ENCODE assay signal across 9 cellular contexts in the genomic region with DNA sequence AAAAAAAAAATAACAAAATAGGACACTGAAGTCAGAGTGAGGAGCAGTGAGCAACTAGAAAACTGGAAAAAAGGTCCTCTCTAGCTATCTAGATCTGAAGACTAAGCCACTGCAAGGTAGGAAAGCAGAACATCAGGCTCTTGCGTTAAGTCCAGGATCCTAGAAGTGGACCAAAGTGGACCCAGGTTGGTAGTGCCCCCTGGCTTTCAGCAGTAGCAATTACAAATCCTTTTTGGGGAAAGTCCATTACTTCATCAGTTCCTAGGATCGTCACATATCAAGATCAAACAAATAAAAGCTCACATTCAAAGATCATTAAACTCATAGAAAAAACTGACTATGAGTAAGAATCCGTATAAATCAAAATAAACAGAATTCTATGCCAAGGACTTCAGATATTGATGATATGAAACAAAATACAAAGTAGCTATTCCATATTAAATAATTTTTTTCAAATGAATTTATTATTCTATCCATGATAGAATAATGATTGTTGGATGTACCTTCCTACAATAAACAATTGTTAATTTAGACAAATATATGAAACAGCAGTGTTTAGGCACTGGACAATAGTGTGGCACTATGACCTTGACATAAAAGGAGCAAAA. TPM values are rescaled to one million over a fixed set of nuclear protein-coding genes. Genes with fewer than 3 reads are reported as not detected.
A peak's percentile ranks its signal among the peaks of the same experiment; 100 is the strongest.
DNase-seq lines count a peak whose midpoint lies in the region; ATAC-seq and TF ChIP-seq lines count a peak whose summit lies in the region.
"Had no signal": no experiment of that assay in that cellular context is flagged by ENCODE, and none has a peak within 500 bp of the region (broad histone marks: within the 10 kb centered on the region; RNA-seq: fewer than 3 reads in every experiment).

No MANE protein-coding gene starts in this region.

- TF ChIP-seq CTCF in WTC11 (IDR thresholded peaks at IDR 0.05): peak; percentile 84
- TF ChIP-seq CTCF in fibroblast of villous mesenchyme (IDR thresholded peaks at IDR 0.05; ENCODE audit: insufficient read depth, low read depth, low read length): peak; percentile 79
- peak; percentile 80 for TF ChIP-seq CTCF in neural crest cell (conservative IDR thresholded peaks at IDR 0.05)

- CTCF ChIA-PET in WTC11 (lab: Charles Lee): interaction anchor here (0.6 to 2.9 kb wide), 33 partner anchors 10 to 612 kb away, joined by 3 to 29 read pairs (median 3); no protein-coding TSS in a partner anchor

- H3K4me3 Mint-ChIP-seq in WTC11 (no peak overlapping the region), neural crest cell (no peak overlapping the region)

- POLR2A ChIA-PET in WTC11 (lab: Charles Lee): no interaction called here

- 0 out of 2 replicates have a peak overlapping the region, but pooled peaks have one; percentile 82 for H3K27ac Mint-ChIP-seq in WTC11
- no peak overlapping the region for H3K27ac Mint-ChIP-seq in neural crest cell (ENCODE audit: unreplicated experiment)

- ATAC-seq in GM19324 (IDR thresholded peaks at IDR 0.05; ENCODE audit: low FRiP score, unreplicated experiment): peak; percentile 60
- ATAC-seq in WTC11: peak; percentile 91
- no peak for ATAC-seq in HG03039 (IDR thresholded peaks at IDR 0.05; ENCODE audit: unreplicated experiment)
- no peak for ATAC-seq in GM21367 (IDR thresholded peaks at IDR 0.05; ENCODE audit: unreplicated experiment)

- no peak overlapping the region for H3K4me3 ChIP-seq in fibroblast of villous mesenchyme (ENCODE audit: low read depth, low read length)
- H3K4me3 ChIP-seq: SJSA1 had no signal

- 0 out of 2 replicates have a peak, but pooled peaks cover 3% of the 10 kb centered on the region for H3K9me3 Mint-ChIP-seq in WTC11
- H3K9me3 Mint-ChIP-seq in neural crest cell: no peaks in the 10 kb centered on the region

- peaks cover 22% of the 10 kb centered on the region for H3K4me1 Mint-ChIP-seq in WTC11
- H3K4me1 Mint-ChIP-seq in neural crest cell: no peaks in the 10 kb centered on the region

- H3K36me3 Mint-ChIP-seq in WTC11 (no peaks in the 10 kb centered on the region), neural crest cell (ENCODE audit: low read depth) (no peaks in the 10 kb centered on the region)

- H3K27me3 Mint-ChIP-seq in WTC11 (ENCODE audit: low read depth) (no peaks in the 10 kb centered on the region), neural crest cell (ENCODE audit: low read depth) (peaks cover 29% of the 10 kb centered on the region)

- DNase-seq in COLO668 (lab: John Stamatoyannopoulos, UW; ENCODE audit: unreplicated experiment) (peak; percentile 28), NCI-H1105 treated with DMSO at 0.1 percent for 48 hours (lab: John Stamatoyannopoulos, UW) (peak; percentile 41), WTC11 (ENCODE audit: low spot score) (peak; percentile 49), fibroblast of villous mesenchyme (ENCODE audit: low read depth) (peak; percentile 82), neural crest cell (ENCODE audit: low read depth, low spot score) (peak; percentile 25)

TF ChIP-seq in WTC11, 78 proteins besides CTCF, POLR2A, EP300 and RAD21:
- no peak for TF ChIP-seq CREM (CRISPR knock-in tag; IDR thresholded peaks at IDR 0.05)
- no peak for TF ChIP-seq CBFB (CRISPR knock-in tag; IDR thresholded peaks at IDR 0.05; ENCODE audit: low read depth)
- no peak for TF ChIP-seq RORB (CRISPR knock-in tag; IDR thresholded peaks at IDR 0.05)
- no peak for TF ChIP-seq JAZF1 (CRISPR knock-in tag; IDR thresholded peaks at IDR 0.05)
- no peak for TF ChIP-seq TEAD1 (CRISPR knock-in tag; IDR thresholded peaks at IDR 0.05)
- no peak for TF ChIP-seq TEAD4 (CRISPR knock-in tag; IDR thresholded peaks at IDR 0.05)
- no peak for TF ChIP-seq NFE2L1 (CRISPR knock-in tag; IDR thresholded peaks at IDR 0.05)
- no peak for TF ChIP-seq ZNF138 (CRISPR knock-in tag; conservative IDR thresholded peaks at IDR 0.05)
- no peak for TF ChIP-seq ETV6 (CRISPR knock-in tag; IDR thresholded peaks at IDR 0.05)
- TF ChIP-seq, protein P1, sequence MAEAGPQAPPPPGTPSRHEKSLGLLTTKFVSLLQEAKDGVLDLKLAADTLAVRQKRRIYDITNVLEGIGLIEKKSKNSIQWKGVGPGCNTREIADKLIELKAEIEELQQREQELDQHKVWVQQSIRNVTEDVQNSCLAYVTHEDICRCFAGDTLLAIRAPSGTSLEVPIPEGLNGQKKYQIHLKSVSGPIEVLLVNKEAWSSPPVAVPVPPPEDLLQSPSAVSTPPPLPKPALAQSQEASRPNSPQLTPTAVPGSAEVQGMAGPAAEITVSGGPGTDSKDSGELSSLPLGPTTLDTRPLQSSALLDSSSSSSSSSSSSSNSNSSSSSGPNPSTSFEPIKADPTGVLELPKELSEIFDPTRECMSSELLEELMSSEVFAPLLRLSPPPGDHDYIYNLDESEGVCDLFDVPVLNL (CRISPR knock-in tag; IDR thresholded peaks at IDR 0.05; ENCODE audit: borderline replicate concordance, low read depth): no peak
- no peak for TF ChIP-seq SP1 (CRISPR knock-in tag; conservative IDR thresholded peaks at IDR 0.05)
- no peak for TF ChIP-seq RELA (CRISPR knock-in tag; IDR thresholded peaks at IDR 0.05; ENCODE audit: borderline replicate concordance)
- TF ChIP-seq, protein P2, sequence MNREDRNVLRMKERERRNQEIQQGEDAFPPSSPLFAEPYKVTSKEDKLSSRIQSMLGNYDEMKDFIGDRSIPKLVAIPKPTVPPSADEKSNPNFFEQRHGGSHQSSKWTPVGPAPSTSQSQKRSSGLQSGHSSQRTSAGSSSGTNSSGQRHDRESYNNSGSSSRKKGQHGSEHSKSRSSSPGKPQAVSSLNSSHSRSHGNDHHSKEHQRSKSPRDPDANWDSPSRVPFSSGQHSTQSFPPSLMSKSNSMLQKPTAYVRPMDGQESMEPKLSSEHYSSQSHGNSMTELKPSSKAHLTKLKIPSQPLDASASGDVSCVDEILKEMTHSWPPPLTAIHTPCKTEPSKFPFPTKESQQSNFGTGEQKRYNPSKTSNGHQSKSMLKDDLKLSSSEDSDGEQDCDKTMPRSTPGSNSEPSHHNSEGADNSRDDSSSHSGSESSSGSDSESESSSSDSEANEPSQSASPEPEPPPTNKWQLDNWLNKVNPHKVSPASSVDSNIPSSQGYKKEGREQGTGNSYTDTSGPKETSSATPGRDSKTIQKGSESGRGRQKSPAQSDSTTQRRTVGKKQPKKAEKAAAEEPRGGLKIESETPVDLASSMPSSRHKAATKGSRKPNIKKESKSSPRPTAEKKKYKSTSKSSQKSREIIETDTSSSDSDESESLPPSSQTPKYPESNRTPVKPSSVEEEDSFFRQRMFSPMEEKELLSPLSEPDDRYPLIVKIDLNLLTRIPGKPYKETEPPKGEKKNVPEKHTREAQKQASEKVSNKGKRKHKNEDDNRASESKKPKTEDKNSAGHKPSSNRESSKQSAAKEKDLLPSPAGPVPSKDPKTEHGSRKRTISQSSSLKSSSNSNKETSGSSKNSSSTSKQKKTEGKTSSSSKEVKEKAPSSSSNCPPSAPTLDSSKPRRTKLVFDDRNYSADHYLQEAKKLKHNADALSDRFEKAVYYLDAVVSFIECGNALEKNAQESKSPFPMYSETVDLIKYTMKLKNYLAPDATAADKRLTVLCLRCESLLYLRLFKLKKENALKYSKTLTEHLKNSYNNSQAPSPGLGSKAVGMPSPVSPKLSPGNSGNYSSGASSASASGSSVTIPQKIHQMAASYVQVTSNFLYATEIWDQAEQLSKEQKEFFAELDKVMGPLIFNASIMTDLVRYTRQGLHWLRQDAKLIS (CRISPR knock-in tag; IDR thresholded peaks at IDR 0.05; ENCODE audit: borderline replicate concordance): no peak
- TF ChIP-seq SOX15 (CRISPR knock-in tag; IDR thresholded peaks at IDR 0.05): no peak
- TF ChIP-seq, protein P3, sequence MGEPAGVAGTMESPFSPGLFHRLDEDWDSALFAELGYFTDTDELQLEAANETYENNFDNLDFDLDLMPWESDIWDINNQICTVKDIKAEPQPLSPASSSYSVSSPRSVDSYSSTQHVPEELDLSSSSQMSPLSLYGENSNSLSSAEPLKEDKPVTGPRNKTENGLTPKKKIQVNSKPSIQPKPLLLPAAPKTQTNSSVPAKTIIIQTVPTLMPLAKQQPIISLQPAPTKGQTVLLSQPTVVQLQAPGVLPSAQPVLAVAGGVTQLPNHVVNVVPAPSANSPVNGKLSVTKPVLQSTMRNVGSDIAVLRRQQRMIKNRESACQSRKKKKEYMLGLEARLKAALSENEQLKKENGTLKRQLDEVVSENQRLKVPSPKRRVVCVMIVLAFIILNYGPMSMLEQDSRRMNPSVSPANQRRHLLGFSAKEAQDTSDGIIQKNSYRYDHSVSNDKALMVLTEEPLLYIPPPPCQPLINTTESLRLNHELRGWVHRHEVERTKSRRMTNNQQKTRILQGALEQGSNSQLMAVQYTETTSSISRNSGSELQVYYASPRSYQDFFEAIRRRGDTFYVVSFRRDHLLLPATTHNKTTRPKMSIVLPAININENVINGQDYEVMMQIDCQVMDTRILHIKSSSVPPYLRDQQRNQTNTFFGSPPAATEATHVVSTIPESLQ (CRISPR knock-in tag; IDR thresholded peaks at IDR 0.05): no peak
- TF ChIP-seq, protein P4, sequence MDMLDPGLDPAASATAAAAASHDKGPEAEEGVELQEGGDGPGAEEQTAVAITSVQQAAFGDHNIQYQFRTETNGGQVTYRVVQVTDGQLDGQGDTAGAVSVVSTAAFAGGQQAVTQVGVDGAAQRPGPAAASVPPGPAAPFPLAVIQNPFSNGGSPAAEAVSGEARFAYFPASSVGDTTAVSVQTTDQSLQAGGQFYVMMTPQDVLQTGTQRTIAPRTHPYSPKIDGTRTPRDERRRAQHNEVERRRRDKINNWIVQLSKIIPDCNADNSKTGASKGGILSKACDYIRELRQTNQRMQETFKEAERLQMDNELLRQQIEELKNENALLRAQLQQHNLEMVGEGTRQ (CRISPR knock-in tag; IDR thresholded peaks at IDR 0.05): no peak
- TF ChIP-seq NFATC4 (CRISPR knock-in tag; IDR thresholded peaks at IDR 0.05): no peak
- no peak for TF ChIP-seq FOXP1 (CRISPR knock-in tag; IDR thresholded peaks at IDR 0.05; ENCODE audit: borderline replicate concordance)
- TF ChIP-seq, protein P5, sequence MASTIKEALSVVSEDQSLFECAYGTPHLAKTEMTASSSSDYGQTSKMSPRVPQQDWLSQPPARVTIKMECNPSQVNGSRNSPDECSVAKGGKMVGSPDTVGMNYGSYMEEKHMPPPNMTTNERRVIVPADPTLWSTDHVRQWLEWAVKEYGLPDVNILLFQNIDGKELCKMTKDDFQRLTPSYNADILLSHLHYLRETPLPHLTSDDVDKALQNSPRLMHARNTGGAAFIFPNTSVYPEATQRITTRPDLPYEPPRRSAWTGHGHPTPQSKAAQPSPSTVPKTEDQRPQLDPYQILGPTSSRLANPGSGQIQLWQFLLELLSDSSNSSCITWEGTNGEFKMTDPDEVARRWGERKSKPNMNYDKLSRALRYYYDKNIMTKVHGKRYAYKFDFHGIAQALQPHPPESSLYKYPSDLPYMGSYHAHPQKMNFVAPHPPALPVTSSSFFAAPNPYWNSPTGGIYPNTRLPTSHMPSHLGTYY (CRISPR knock-in tag; IDR thresholded peaks at IDR 0.05): no peak
- TF ChIP-seq ELF4 (CRISPR knock-in tag; IDR thresholded peaks at IDR 0.05; ENCODE audit: low read depth): no peak
TF ChIP-seq in WTC11: peak in this region for 0.

RNA-seq across cellular contexts. Expression of a gene that starts 6.5 kb away (rescaled TPM):
- total RNA-seq in WTC11 (2021) (20.7 to 23.0 TPM (median 22.4 TPM) in 3 replicates), fibroblast of villous mesenchyme (47.4 and 50.1 TPM in 2 replicates), neural crest cell (20.5 and 22.2 TPM in 2 replicates)

Comparison
In these comparisons a context has a peak if more than half of its experiments do, and no peak if none do; other contexts are left out.
1. DNase-seq: peak in every context shown above with its lines; median percentile 82 in fibroblast of villous mesenchyme; 49 in WTC11; 41 in NCI-H1105 treated with DMSO at 0.1 percent for 48 hours; 28 in COLO668; 25 in neural crest cell.
2. ATAC-seq: peak in GM19324 (single experiment) and WTC11 (single experiment); none in HG03039 (single experiment) and GM21367 (single experiment).
3. Peak in every context shown above with its lines, with median percentiles within 50 percentile points of each other: CTCF ChIP-seq.